Comparison of ENCODE assay signal across 34 cellular contexts in the genomic region with DNA sequence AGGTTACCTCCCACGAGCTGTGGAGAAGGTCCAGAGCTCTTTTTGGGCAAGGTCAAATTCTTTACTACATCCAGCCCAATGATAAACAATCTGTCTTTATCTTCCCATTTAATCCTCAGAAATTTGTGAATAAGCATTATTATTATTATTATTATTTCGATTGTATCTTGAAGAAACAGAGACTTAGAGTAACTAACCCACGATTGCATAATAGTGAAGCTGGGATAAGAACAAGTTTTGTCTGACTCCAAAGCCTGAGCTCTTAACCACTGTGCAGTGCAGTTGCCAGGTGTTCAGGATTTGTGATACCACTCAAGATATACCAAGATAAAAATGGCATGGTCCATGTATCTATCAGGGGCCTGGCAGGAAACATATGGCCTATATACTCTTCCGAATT.
"Had no signal": no experiment of that assay in that cellular context is flagged by ENCODE, and none has a peak within 500 bp of the region (broad histone marks: within the 10 kb centered on the region; RNA-seq: fewer than 3 reads in every experiment).

No MANE protein-coding gene starts in this region.

- FAIRE-seq: endometrium, islet of Langerhans, pancreas, small intestine, TTC549, urothelium cell line had no signal

- H3K27ac ChIP-seq: adrenal gland, ascending aorta, cardiac muscle cell, colonic mucosa, epithelial cell of prostate, heart right ventricle, left ventricle myocardium inferior, neutrophil, pancreas, prostate gland, thoracic aorta, VCaP had no signal

- H3K4me1 ChIP-seq: adrenal gland, colonic mucosa, pancreas, prostate gland had no signal

- H3K36me3 ChIP-seq: adrenal gland, ascending aorta, cardiac muscle cell, colonic mucosa, heart right ventricle, left ventricle myocardium inferior, neutrophil, pancreas, prostate gland, thoracic aorta had no signal

- DNase-seq: activated CD4-positive, alpha-beta T cell treated with anti-CD3 and anti-CD28 coated beads for 4 hours; activated CD4-positive, alpha-beta T cell treated with anti-CD3 and anti-CD28 coated beads, Interleukin-2, amount 50 U/mL, for 4 hours; activated CD8-positive, alpha-beta memory T cell treated with anti-CD3 and anti-CD28 coated beads for 24 hours; activated effector memory CD4-positive, alpha-beta T cell treated with Interleukin-2 at 50 U/mL for 16 hours; activated naive CD4-positive, alpha-beta T cell treated with Interleukin-2 at 50 U/mL for 16 hours; adrenal gland; cerebellar nuclear complex; colonic mucosa; effector CD8-positive, alpha-beta T cell; foreskin melanocyte; heart right ventricle; left ventricle myocardium inferior; naive B cell; nephron progenitor cell; pancreas; retina; small intestine; stimulated activated CD4-positive, alpha-beta T cell treated with anti-CD3 and anti-CD28 coated beads, Interleukin-4, amount 100 ng/mL, for 24 hours; T-helper 9 cell; trophoblast cell had no signal

- H3K4me3 ChIP-seq: adrenal gland, ascending aorta, cardiac muscle cell, colonic mucosa, heart right ventricle, left ventricle myocardium inferior, lung, pancreas, prostate gland, thoracic aorta had no signal

- ATAC-seq: heart right ventricle; pancreas; sciatic nerve; stimulated activated effector memory CD8-positive, alpha-beta T cell treated with anti-CD3 and anti-CD28 coated beads, Interleukin-12 subunit alpha, Interleukin-12 subunit beta, amount 100 ng/mL, for 72 hours had no signal

- H3K9me3 ChIP-seq: adrenal gland, ascending aorta, colonic mucosa, neutrophil, pancreas, prostate gland, thoracic aorta had no signal

- H3K27me3 ChIP-seq: adrenal gland, ascending aorta, cardiac muscle cell, colonic mucosa, heart right ventricle, neutrophil, pancreas had no signal
